Comparison of ENCODE assay signal across 15 cellular contexts in the genomic region with DNA sequence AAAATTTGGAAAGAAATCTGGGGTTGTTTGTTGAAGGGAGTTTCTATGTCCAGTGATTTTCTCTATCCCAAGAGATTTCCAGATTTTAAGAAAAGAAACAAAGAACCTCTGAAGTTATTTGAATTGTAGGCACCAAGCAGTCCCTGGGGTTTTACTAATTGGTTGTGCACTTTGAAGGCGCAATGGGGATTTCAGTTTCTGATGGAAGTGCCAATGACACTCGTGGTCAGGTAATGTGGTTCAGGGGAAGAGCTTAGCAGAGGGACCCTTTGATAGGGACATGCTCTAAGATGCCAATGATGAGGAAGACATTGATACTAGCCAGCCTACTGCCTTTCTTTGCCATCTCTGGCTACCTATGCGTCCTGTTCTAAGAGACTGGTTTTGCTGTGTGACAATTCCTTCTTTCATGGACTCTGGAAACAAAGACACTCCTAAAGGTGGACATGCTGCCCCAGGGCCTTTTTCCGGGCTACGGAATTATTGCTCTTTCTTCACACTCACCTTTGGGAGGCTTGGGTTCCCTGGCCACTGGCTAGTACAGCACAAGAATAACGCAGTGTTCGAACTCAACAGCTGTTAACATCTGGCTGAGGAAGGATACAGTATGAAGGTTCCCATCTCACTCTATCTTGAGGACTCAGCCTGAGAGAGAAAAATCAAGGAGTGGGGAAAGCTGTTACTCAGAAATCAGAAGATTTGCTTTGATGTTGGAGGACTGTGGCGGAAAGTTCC. TPM values are rescaled to one million over a fixed set of nuclear protein-coding genes. Genes with fewer than 3 reads are reported as not detected.
DNase-seq lines count a peak whose midpoint lies in the region; ATAC-seq and TF ChIP-seq lines count a peak whose summit lies in the region.
"Had no signal": no experiment of that assay in that cellular context is flagged by ENCODE, and none has a peak within 500 bp of the region (broad histone marks: within the 10 kb centered on the region; RNA-seq: fewer than 3 reads in every experiment).

No MANE protein-coding gene starts in this region.

- H3K4me2 ChIP-seq in BLaER1: peak overlapping the region; percentile 87

- H3K4me3 Mint-ChIP-seq in naive B cell: peak overlapping the region in 3 of 8 donors; percentile 28 to 67 (median 28)

- no peak overlapping the region for H3K9ac ChIP-seq in BLaER1

- H3K27ac ChIP-seq in BLaER1: no peak overlapping the region
- H3K27ac ChIP-seq: right lobe of liver had no signal

- peak; percentile 65 for DNase-seq in GM12865 (ENCODE audit: low read depth)
- DNase-seq in activated naive CD4-positive, alpha-beta T cell treated with anti-CD3 and anti-CD28 coated beads, Interleukin-2, amount 50 U/mL, for 72 hours (ENCODE audit: low spot score in 2 of 2): no peak
- DNase-seq in naive B cell: no peak
- no peak for DNase-seq in mesenteric fat pad (ENCODE audit: low spot score)
- no peak for DNase-seq in RKO (ENCODE audit: low spot score)
- DNase-seq: Caco-2, erythroblast, mucosa of descending colon, NCI-H1930, right lobe of liver, SW 1271 had no signal

- H3K27me3 Mint-ChIP-seq in naive B cell: no peaks in the 10 kb centered on the region

- H4K20me1 ChIP-seq in BLaER1: no peaks in the 10 kb centered on the region

- H3K36me3 ChIP-seq in BLaER1: no peaks in the 10 kb centered on the region
- H3K36me3 ChIP-seq: right lobe of liver had no signal

- peak overlapping the region; percentile 56 to 85 for H3K27ac Mint-ChIP-seq in activated naive CD4-positive, alpha-beta T cell treated with anti-CD3 and anti-CD28 coated beads, Interleukin-2, amount 50 U/mL, for 72 hours
- peak overlapping the region; percentile 1 to 80 (median 61) for H3K27ac Mint-ChIP-seq in naive B cell

- no peaks in the 10 kb centered on the region for H3K9me3 ChIP-seq in BLaER1
- H3K9me3 ChIP-seq: Caco-2, HAP-1, mucosa of descending colon, right lobe of liver had no signal

- no peak for TF ChIP-seq CTCF in GM12865 (IDR thresholded peaks at IDR 0.05; ENCODE audit: insufficient read depth, low read depth, low read length, missing control alignments)

- H3K4me3 ChIP-seq in BLaER1: no peak overlapping the region
- H3K4me3 ChIP-seq in GM12865 (ENCODE audit: low read depth, low read length): peak overlapping the region; percentile 39
- H3K4me3 ChIP-seq: HAP-1, mucosa of descending colon, right lobe of liver had no signal

- H3K27me3 ChIP-seq in BLaER1: no peaks in the 10 kb centered on the region
- H3K27me3 ChIP-seq: right lobe of liver had no signal

- H3K4me1 ChIP-seq in BLaER1: peaks cover 95% of the 10 kb centered on the region

- peaks cover 49 to 84% (median 78%) of the 10 kb centered on the region in 3 donors for H3K4me1 Mint-ChIP-seq in naive B cell

- H3K9me3 Mint-ChIP-seq in activated naive CD4-positive, alpha-beta T cell treated with anti-CD3 and anti-CD28 coated beads, Interleukin-2, amount 50 U/mL, for 72 hours: no peaks in the 10 kb centered on the region
- no peaks in the 10 kb centered on the region for H3K9me3 Mint-ChIP-seq in naive B cell

- no peak for ATAC-seq in activated naive CD4-positive, alpha-beta T cell treated with anti-CD3 and anti-CD28 coated beads, Interleukin-2, amount 50 U/mL, for 72 hours
- ATAC-seq in naive B cell (ENCODE audit: low read depth in 2 of 2): no peak
- ATAC-seq in HG03442 (IDR thresholded peaks at IDR 0.05; ENCODE audit: unreplicated experiment): no peak
- ATAC-seq in HG03108 (IDR thresholded peaks at IDR 0.05; ENCODE audit: unreplicated experiment): no peak
- ATAC-seq: mucosa of descending colon, right lobe of liver had no signal

- H3K36me3 Mint-ChIP-seq in activated naive CD4-positive, alpha-beta T cell treated with anti-CD3 and anti-CD28 coated beads, Interleukin-2, amount 50 U/mL, for 72 hours: peaks cover 0 to 11% of the 10 kb centered on the region in 2 donors
- H3K36me3 Mint-ChIP-seq in naive B cell: no peaks in the 10 kb centered on the region

RNA-seq across cellular contexts. Expression of gene TRAF1, which starts 6.9 kb away (rescaled TPM):
- total RNA-seq in activated naive CD4-positive, alpha-beta T cell treated with anti-CD3 and anti-CD28 coated beads, Interleukin-2, amount 50 U/mL, for 72 hours: 100 to 1,000 TPM in 1 of 2 donors, 10 to 100 TPM in 1; 99.5 to 100 TPM
- polyA plus RNA-seq in naive B cell (ENCODE audit: low read depth in 6 of 6): under 1 TPM; 0.34 to 0.97 (median 0.72) TPM
- total RNA-seq in mesenteric fat pad: 1.6 TPM

RNA-seq across cellular contexts. Expression of gene PHF19, which starts 56.5 kb away (rescaled TPM):
- total RNA-seq in activated naive CD4-positive, alpha-beta T cell treated with anti-CD3 and anti-CD28 coated beads, Interleukin-2, amount 50 U/mL, for 72 hours: 100 to 1,000 TPM; 305 to 312 TPM
- 1 to 10 TPM in 5 of 6 donors, under 1 TPM in 1; 0.26 to 5.4 (median 3.5) TPM for polyA plus RNA-seq in naive B cell (ENCODE audit: low read depth in 6 of 6)
- 13.7 TPM for total RNA-seq in mesenteric fat pad

Comparison
In these comparisons a context has a peak if more than half of its experiments do, and no peak if none do; other contexts are left out.
1. RNA of gene TRAF1, which starts 6.9 kb away (total RNA-seq): 99.5 to 100 TPM in activated naive CD4-positive, alpha-beta T cell treated with anti-CD3 and anti-CD28 coated beads, Interleukin-2, amount 50 U/mL, for 72 hours; 1.6 TPM in mesenteric fat pad (single experiment); every median in the first group is over 10 times any median in the second.
2. RNA of gene PHF19, which starts 56.5 kb away (total RNA-seq): 305 to 312 TPM in activated naive CD4-positive, alpha-beta T cell treated with anti-CD3 and anti-CD28 coated beads, Interleukin-2, amount 50 U/mL, for 72 hours; 13.7 TPM in mesenteric fat pad (single experiment); every median in the first group is over 10 times any median in the second.